Comparison of ENCODE assay signal across 30 cellular contexts in genomic region chr22:25682071-25682470, GRCh38.
"Had no signal": no experiment of that assay in that cellular context is flagged by ENCODE, and none has a peak within 500 bp of the region (broad histone marks: within the 10 kb centered on the region; RNA-seq: fewer than 3 reads in every experiment).

No MANE protein-coding gene starts in this region.

- H3K27ac ChIP-seq: adrenal gland, body of pancreas, brain microvascular endothelial cell, breast epithelium, VCaP had no signal

- ATAC-seq: activated CD8-positive, alpha-beta T cell treated with anti-CD3 and anti-CD28 coated beads for 36 hours; activated naive CD4-positive, alpha-beta T cell treated with anti-CD3 and anti-CD28 coated beads, Interleukin-2, amount 50 U/mL, for 72 hours; activated T-cell treated with anti-CD3 and anti-CD28 coated beads, Interleukin-2, amount 50 U/mL, for 4 hours; activated T-cell treated with anti-CD3 and anti-CD28 coated beads, Interleukin-2, amount 50 U/mL, for 72 hours; activated T-helper 17 cell treated with anti-CD3 and anti-CD28 coated beads, Interleukin-2, amount 50 U/mL, for 72 hours; body of pancreas; T-helper 17 cell had no signal

- DNase-seq: activated B cell treated with CpG ODN at 0.5 μM for 24 hours; activated CD4-positive, alpha-beta memory T cell treated with anti-CD3 and anti-CD28 coated beads for 36 hours; activated CD4-positive, alpha-beta T cell treated with anti-CD3 and anti-CD28 coated beads for 4 hours; activated CD4-positive, alpha-beta T cell treated with anti-CD3 and anti-CD28 coated beads, Interleukin-2, amount 10 ng/mL, durations not matched to agents 24 days and 14 days; activated CD4-positive, alpha-beta T cell treated with anti-CD3 and anti-CD28 coated beads, Interleukin-2, amount 50 U/mL, for 1 hour; activated CD4-positive, alpha-beta T cell treated with anti-CD3 and anti-CD28 coated beads, Interleukin-2, amount 50 U/mL, for 4 hours; activated CD4-positive, CD25-positive, alpha-beta regulatory T cell treated with anti-CD3 and anti-CD28 coated beads, Interleukin-2, amount 50 U/mL, for 72 hours; activated CD8-positive, alpha-beta memory T cell treated with anti-CD3 and anti-CD28 coated beads, Interleukin-2, amount 50 U/mL, for 4 hours; activated CD8-positive, alpha-beta T cell treated with anti-CD3 and anti-CD28 coated beads for 36 hours; activated effector memory CD4-positive, alpha-beta T cell treated with anti-CD3 and anti-CD28 coated beads, Interleukin-2, amount 50 U/mL, for 16 hours; activated gamma-delta T cell treated with Interleukin-2 at 50 U/mL for 16 hours; activated naive CD4-positive, alpha-beta T cell treated with anti-CD3 and anti-CD28 coated beads, Interleukin-2, amount 50 U/mL, for 16 hours; activated naive CD4-positive, alpha-beta T cell treated with Interleukin-2 at 50 U/mL for 16 hours; activated naive CD8-positive, alpha-beta T cell treated with anti-CD3 and anti-CD28 coated beads for 36 hours; activated T-cell treated with anti-CD3 and anti-CD28 coated beads for 4 hours; activated T-cell treated with anti-CD3 and anti-CD28 coated beads, Interleukin-2, amount 50 U/mL, for 1 hour; activated T-cell treated with anti-CD3 and anti-CD28 coated beads, Interleukin-2, amount 50 U/mL, for 4 hours; activated T-cell treated with anti-CD3 and anti-CD28 coated beads, Interleukin-2, amount 50 U/mL, for 72 hours; adrenal gland; amniotic stem cell; aorta; body of pancreas; brain microvascular endothelial cell; central memory CD4-positive, alpha-beta T cell; T-helper 17 cell had no signal

- H3K9me3 ChIP-seq: adrenal gland, body of pancreas, breast epithelium had no signal

- H3K27me3 Mint-ChIP-seq: activated B cell treated with CpG ODN at 0.5 μM for 24 hours; activated CD4-positive, alpha-beta memory T cell treated with anti-CD3 and anti-CD28 coated beads for 36 hours; activated CD4-positive, alpha-beta T cell treated with anti-CD3 and anti-CD28 coated beads, Interleukin-2, amount 10 ng/mL, durations not matched to agents 24 days and 14 days; activated CD8-positive, alpha-beta T cell treated with anti-CD3 and anti-CD28 coated beads for 36 hours; activated naive CD8-positive, alpha-beta T cell treated with anti-CD3 and anti-CD28 coated beads for 36 hours; activated T-helper 17 cell treated with anti-CD3 and anti-CD28 coated beads, Interleukin-2, amount 50 U/mL, for 72 hours had no signal

- H3K4me3 Mint-ChIP-seq: activated B cell treated with CpG ODN at 0.5 μM for 24 hours; activated CD4-positive, alpha-beta memory T cell treated with anti-CD3 and anti-CD28 coated beads for 36 hours; activated CD4-positive, alpha-beta T cell treated with anti-CD3 and anti-CD28 coated beads, Interleukin-2, amount 10 ng/mL, durations not matched to agents 24 days and 14 days; activated CD8-positive, alpha-beta T cell treated with anti-CD3 and anti-CD28 coated beads for 36 hours; activated naive CD8-positive, alpha-beta T cell treated with anti-CD3 and anti-CD28 coated beads for 36 hours; activated T-cell treated with anti-CD3 and anti-CD28 coated beads, Interleukin-2, amount 50 U/mL, for 4 hours; activated T-cell treated with anti-CD3 and anti-CD28 coated beads, Interleukin-2, amount 50 U/mL, for 72 hours; activated T-helper 1 cell treated with anti-CD3 and anti-CD28 coated beads, Interleukin-12 subunit alpha, Interleukin-12 subunit beta, Interleukin-2, Interleukin-4 antibody, amounts not matched to agents 30 ng/mL and 10 ng/mL and 1 ng/mL, durations not matched to agents 14 hours and 24 hours and 36 hours; activated T-helper 17 cell treated with anti-CD3 and anti-CD28 coated beads, Interleukin-2, amount 50 U/mL, for 72 hours; T-helper 17 cell had no signal

- H3K36me3 ChIP-seq: adrenal gland, brain microvascular endothelial cell, breast epithelium had no signal

- H3K9me3 Mint-ChIP-seq: activated B cell treated with CpG ODN at 0.5 μM for 24 hours; activated CD4-positive, alpha-beta memory T cell treated with anti-CD3 and anti-CD28 coated beads for 36 hours; activated CD4-positive, alpha-beta T cell treated with anti-CD3 and anti-CD28 coated beads, Interleukin-2, amount 10 ng/mL, durations not matched to agents 24 days and 14 days; activated CD8-positive, alpha-beta T cell treated with anti-CD3 and anti-CD28 coated beads for 36 hours; activated naive CD4-positive, alpha-beta T cell treated with anti-CD3 and anti-CD28 coated beads, Interleukin-2, amount 50 U/mL, for 72 hours; activated naive CD8-positive, alpha-beta T cell treated with anti-CD3 and anti-CD28 coated beads for 36 hours; activated T-cell treated with anti-CD3 and anti-CD28 coated beads, Interleukin-2, amount 50 U/mL, for 4 hours; activated T-cell treated with anti-CD3 and anti-CD28 coated beads, Interleukin-2, amount 50 U/mL, for 72 hours; activated T-helper 1 cell treated with anti-CD3 and anti-CD28 coated beads, Interleukin-12 subunit alpha, Interleukin-12 subunit beta, Interleukin-2, Interleukin-4 antibody, amounts not matched to agents 30 ng/mL and 10 ng/mL and 1 ng/mL, durations not matched to agents 14 hours and 24 hours and 36 hours; activated T-helper 17 cell treated with anti-CD3 and anti-CD28 coated beads, Interleukin-2, amount 50 U/mL, for 72 hours had no signal

- H3K36me3 Mint-ChIP-seq: activated CD4-positive, alpha-beta memory T cell treated with anti-CD3 and anti-CD28 coated beads for 36 hours; activated naive CD4-positive, alpha-beta T cell treated with anti-CD3 and anti-CD28 coated beads, Interleukin-2, amount 50 U/mL, for 72 hours had no signal

- H3K4me1 ChIP-seq: body of pancreas, breast epithelium had no signal

- H3K27ac Mint-ChIP-seq: activated B cell treated with CpG ODN at 0.5 μM for 24 hours; activated CD4-positive, alpha-beta memory T cell treated with anti-CD3 and anti-CD28 coated beads for 36 hours; activated CD4-positive, alpha-beta T cell treated with anti-CD3 and anti-CD28 coated beads, Interleukin-2, amount 10 ng/mL, durations not matched to agents 24 days and 14 days; activated CD8-positive, alpha-beta T cell treated with anti-CD3 and anti-CD28 coated beads for 36 hours; activated naive CD8-positive, alpha-beta T cell treated with anti-CD3 and anti-CD28 coated beads for 36 hours; activated T-cell treated with anti-CD3 and anti-CD28 coated beads, Interleukin-2, amount 50 U/mL, for 72 hours; activated T-helper 17 cell treated with anti-CD3 and anti-CD28 coated beads, Interleukin-2, amount 50 U/mL, for 72 hours; T-helper 17 cell had no signal

- H3K4me3 ChIP-seq: adrenal gland, body of pancreas, breast epithelium had no signal

- H3K27me3 ChIP-seq: adrenal gland, body of pancreas, brain microvascular endothelial cell, breast epithelium had no signal

- H3K4me1 Mint-ChIP-seq: activated B cell treated with CpG ODN at 0.5 μM for 24 hours; activated naive CD8-positive, alpha-beta T cell treated with anti-CD3 and anti-CD28 coated beads for 36 hours; activated T-helper 17 cell treated with anti-CD3 and anti-CD28 coated beads, Interleukin-2, amount 50 U/mL, for 72 hours; T-helper 17 cell had no signal
